Comparison of ENCODE assay signal across 1 cellular context in genomic region chr6:43773981-43774775, GRCh38.
A peak's percentile ranks its signal among the peaks of the same experiment; 100 is the strongest.
TF ChIP-seq lines count a peak whose summit lies in the region.

No MANE protein-coding gene starts in this region.

TF ChIP-seq in HepG2, 621 proteins besides CTCF, POLR2A, EP300 and RAD21 (continued from another document and continues in another):
- TF ChIP-seq IRF9 (CRISPR knock-in tag; IDR thresholded peaks at IDR 0.05; ENCODE audit: borderline replicate concordance) (0 out of 2 replicates have a peak, but pooled peaks have one; percentile 20), POLR2AphosphoS2 (IDR thresholded peaks at IDR 0.05; ENCODE audit: low read depth, low read length) (no peak), ZNF780A (CRISPR knock-in tag; IDR thresholded peaks at IDR 0.05) (no peak), GATAD1 (CRISPR knock-in tag; IDR thresholded peaks at IDR 0.05) (no peak), E2F2 (CRISPR knock-in tag; IDR thresholded peaks at IDR 0.05; ENCODE audit: borderline replicate concordance) (no peak), ZBTB39 (CRISPR knock-in tag; IDR thresholded peaks at IDR 0.05) (no peak), IKZF1 (IDR thresholded peaks at IDR 0.05) (no peak), ZNF772 (CRISPR knock-in tag; IDR thresholded peaks at IDR 0.05) (no peak), MBD4 (IDR thresholded peaks at IDR 0.05; ENCODE audit: borderline replicate concordance, low read length) (no peak), MTA3 (CRISPR knock-in tag; IDR thresholded peaks at IDR 0.05) (no peak), ZBTB1 (CRISPR knock-in tag; IDR thresholded peaks at IDR 0.05; ENCODE audit: borderline replicate concordance) (no peak), SRF (IDR thresholded peaks at IDR 0.05; ENCODE audit: low read depth, low read length) (no peak), ZFP91 (CRISPR knock-in tag; IDR thresholded peaks at IDR 0.05; ENCODE audit: borderline replicate concordance) (no peak), KDM5B (CRISPR knock-in tag; IDR thresholded peaks at IDR 0.05; ENCODE audit: borderline replicate concordance) (no peak), PAX8 (CRISPR knock-in tag; IDR thresholded peaks at IDR 0.05; ENCODE audit: borderline replicate concordance) (no peak), ZNF768 (CRISPR knock-in tag; IDR thresholded peaks at IDR 0.05) (no peak), ZNF724P (CRISPR knock-in tag; IDR thresholded peaks at IDR 0.05; ENCODE audit: borderline replicate concordance) (no peak), GTF2F1 (IDR thresholded peaks at IDR 0.05; ENCODE audit: low read length) (no peak), MYPOP (CRISPR knock-in tag; IDR thresholded peaks at IDR 0.05) (no peak), ZNF670 (CRISPR knock-in tag; IDR thresholded peaks at IDR 0.05; ENCODE audit: borderline replicate concordance) (no peak), ZNF891 (CRISPR knock-in tag; IDR thresholded peaks at IDR 0.05) (no peak), MYNN (CRISPR knock-in tag; IDR thresholded peaks at IDR 0.05; ENCODE audit: low read depth) (no peak), PLRG1 (conservative IDR thresholded peaks at IDR 0.05) (no peak), THAP8 (CRISPR knock-in tag; IDR thresholded peaks at IDR 0.05; ENCODE audit: borderline replicate concordance) (no peak), KAT7 (CRISPR knock-in tag; IDR thresholded peaks at IDR 0.05; ENCODE audit: borderline replicate concordance) (no peak), ZNF775 (CRISPR knock-in tag; IDR thresholded peaks at IDR 0.05; ENCODE audit: borderline replicate concordance) (no peak), ZNF256 (CRISPR knock-in tag; conservative IDR thresholded peaks at IDR 0.05) (no peak), ZFY (CRISPR knock-in tag; IDR thresholded peaks at IDR 0.05) (no peak), ATF1 (CRISPR knock-in tag; IDR thresholded peaks at IDR 0.05) (no peak), NR3C1 (CRISPR knock-in tag; IDR thresholded peaks at IDR 0.05) (no peak), MTA1 (CRISPR knock-in tag; IDR thresholded peaks at IDR 0.05; ENCODE audit: borderline replicate concordance) (0 out of 2 replicates have a peak, but pooled peaks have one; percentile 15), DMTF1 (CRISPR knock-in tag; IDR thresholded peaks at IDR 0.05) (no peak), PAXIP1 (CRISPR knock-in tag; conservative IDR thresholded peaks at IDR 0.05) (no peak), ZFP36L2 (CRISPR knock-in tag; IDR thresholded peaks at IDR 0.05) (no peak), ZNF513 (CRISPR knock-in tag; conservative IDR thresholded peaks at IDR 0.05) (no peak), ZNF609 (CRISPR knock-in tag; IDR thresholded peaks at IDR 0.05; ENCODE audit: borderline replicate concordance) (no peak), ZNF597 (CRISPR knock-in tag; IDR thresholded peaks at IDR 0.05) (no peak), KDM3A (CRISPR knock-in tag; IDR thresholded peaks at IDR 0.05; ENCODE audit: low read depth) (no peak), ZNF3 (CRISPR knock-in tag; IDR thresholded peaks at IDR 0.05) (no peak), ZNF441 (CRISPR knock-in tag; IDR thresholded peaks at IDR 0.05; ENCODE audit: borderline replicate concordance) (no peak), TAF15 (IDR thresholded peaks at IDR 0.05; ENCODE audit: low read depth, low read length, poor library complexity, severe bottlenecking) (no peak)
